In the genomic region with DNA sequence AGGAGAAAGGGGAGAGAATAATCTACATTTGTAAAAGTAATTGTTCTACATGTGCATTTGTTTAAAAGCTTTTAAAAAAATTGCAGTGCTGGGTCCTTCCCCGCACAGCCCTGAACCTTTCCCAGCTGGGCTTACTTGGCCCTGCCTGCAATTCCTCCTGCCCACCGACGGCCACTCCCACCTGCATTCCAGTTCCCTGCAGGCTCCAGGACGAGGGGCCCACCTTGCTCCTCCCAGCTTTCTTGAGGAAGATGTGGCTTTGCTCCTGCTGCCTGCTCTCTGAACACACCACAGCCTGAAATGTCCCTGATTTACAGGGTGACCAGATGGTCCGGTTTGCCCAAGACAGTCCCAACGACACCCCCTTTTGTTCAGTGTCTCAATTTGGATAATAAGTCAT, we compare ENCODE assay signal across 1 cellular context.
TF ChIP-seq lines count a peak whose summit lies in the region.

No MANE protein-coding gene starts in this region.

TF ChIP-seq in HepG2, 621 proteins besides CTCF, POLR2A, EP300 and RAD21 (continued from another document):
- TF ChIP-seq, protein P1, sequence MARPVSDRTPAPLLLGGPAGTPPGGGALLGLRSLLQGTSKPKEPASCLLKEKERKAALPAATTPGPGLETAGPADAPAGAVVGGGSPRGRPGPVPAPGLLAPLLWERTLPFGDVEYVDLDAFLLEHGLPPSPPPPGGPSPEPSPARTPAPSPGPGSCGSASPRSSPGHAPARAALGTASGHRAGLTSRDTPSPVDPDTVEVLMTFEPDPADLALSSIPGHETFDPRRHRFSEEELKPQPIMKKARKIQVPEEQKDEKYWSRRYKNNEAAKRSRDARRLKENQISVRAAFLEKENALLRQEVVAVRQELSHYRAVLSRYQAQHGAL (CRISPR knock-in tag; IDR thresholded peaks at IDR 0.05; ENCODE audit: not compliant biosample characterization): no peak
- no peak for TF ChIP-seq TBX2 (CRISPR knock-in tag; IDR thresholded peaks at IDR 0.05; ENCODE audit: borderline replicate concordance)
- no peak for TF ChIP-seq ASH2L (IDR thresholded peaks at IDR 0.05; ENCODE audit: insufficient read length, low read depth, low read length)
- no peak for TF ChIP-seq ATM (IDR thresholded peaks at IDR 0.05; ENCODE audit: borderline replicate concordance)
- no peak for TF ChIP-seq ZSCAN22 (CRISPR knock-in tag; IDR thresholded peaks at IDR 0.05)
